Comparison of ENCODE assay signal across 8 cellular contexts in genomic region chr12:130873106-130873795, GRCh38. TPM values are rescaled to one million over a fixed set of nuclear protein-coding genes. Genes with fewer than 3 reads are reported as not detected.
A peak's percentile ranks its signal among the peaks of the same experiment; 100 is the strongest.
DNase-seq lines count a peak whose midpoint lies in the region; ATAC-seq and TF ChIP-seq lines count a peak whose summit lies in the region.

No MANE protein-coding gene starts in this region.

- peak overlapping the region; percentile 90 for H3K4me3 Mint-ChIP-seq in activated CD4-positive, alpha-beta memory T cell treated with anti-CD3 and anti-CD28 coated beads, Interleukin-2, amount 10 ng/mL, durations not matched to agents 7 days and 5 days
- H3K4me3 Mint-ChIP-seq in stimulated activated naive CD8-positive, alpha-beta T cell treated with anti-CD3 and anti-CD28 coated beads, Interleukin-15, amount 100 ng/mL, for 72 hours = peak overlapping the region; percentile 91 to 94

- H3K27me3 ChIP-seq in SK-N-SH (ENCODE audit: insufficient read depth) (no peaks in the 10 kb centered on the region), iPS-15b (ENCODE audit: control insufficient read depth, insufficient read depth, low read length) (no peaks in the 10 kb centered on the region)

- H3K79me2 ChIP-seq in SK-N-SH (ENCODE audit: insufficient read depth) = peaks cover 47% of the 10 kb centered on the region

- DNase-seq in SK-N-SH (no peak), NCI-H226 (no peak)
- DNase-seq in activated CD4-positive, alpha-beta memory T cell treated with anti-CD3 and anti-CD28 coated beads, Interleukin-2, amount 10 ng/mL, durations not matched to agents 7 days and 5 days = no peak
- no peak for DNase-seq in stimulated activated naive CD8-positive, alpha-beta T cell treated with anti-CD3 and anti-CD28 coated beads, Interleukin-15, amount 100 ng/mL, for 72 hours
- DNase-seq in activated effector memory CD4-positive, alpha-beta T cell treated with Interleukin-2 at 50 U/mL for 16 hours = no peak

- H3K9me3 ChIP-seq in SK-N-SH = no peaks in the 10 kb centered on the region
- no peaks in the 10 kb centered on the region for H3K9me3 ChIP-seq in iPS-15b (ENCODE audit: control insufficient read depth, insufficient read depth, low read length)

- H3K9ac ChIP-seq in SK-N-SH (peak overlapping the region; percentile 86), iPS-15b (ENCODE audit: low read depth, low read length) (peak overlapping the region; percentile 89)

- no peaks in the 10 kb centered on the region for H3K27me3 Mint-ChIP-seq in activated CD4-positive, alpha-beta memory T cell treated with anti-CD3 and anti-CD28 coated beads, Interleukin-2, amount 10 ng/mL, durations not matched to agents 7 days and 5 days
- no peaks in the 10 kb centered on the region for H3K27me3 Mint-ChIP-seq in stimulated activated naive CD8-positive, alpha-beta T cell treated with anti-CD3 and anti-CD28 coated beads, Interleukin-15, amount 100 ng/mL, for 72 hours

- H3K4me1 ChIP-seq in SK-N-SH (ENCODE audit: control insufficient read depth in 1 of 2, insufficient read depth in 2 of 2, low read depth in 1 of 2, low read length in 1 of 2) (peaks cover 9 to 11% of the 10 kb centered on the region in 2 experiments; a peak in 3 of 4 replicates), iPS-15b (ENCODE audit: control insufficient read depth, insufficient read depth, low read length) (peaks cover 4% of the 10 kb centered on the region)

- H3K4me3 ChIP-seq in SK-N-SH (ENCODE audit: low read depth in 2 of 2, low read length in 1 of 2) (peak overlapping the region; percentile 78 to 83), iPS-15b (ENCODE audit: low read depth, low read length) (peak overlapping the region; percentile 70)

- H3K27ac Mint-ChIP-seq in activated CD4-positive, alpha-beta memory T cell treated with anti-CD3 and anti-CD28 coated beads, Interleukin-2, amount 10 ng/mL, durations not matched to agents 7 days and 5 days = peak overlapping the region; percentile 93
- H3K27ac Mint-ChIP-seq in stimulated activated naive CD8-positive, alpha-beta T cell treated with anti-CD3 and anti-CD28 coated beads, Interleukin-15, amount 100 ng/mL, for 72 hours = peak overlapping the region; percentile 97 to 98

- H4K20me1 ChIP-seq in SK-N-SH (ENCODE audit: insufficient read depth) = peaks cover 49% of the 10 kb centered on the region

- ATAC-seq in SK-N-SH treated with all-trans-retinoic acid at 6 μM for 48 hours (no peak), GM21515 (IDR thresholded peaks at IDR 0.05; ENCODE audit: unreplicated experiment) (no peak)
- no peak for ATAC-seq in stimulated activated naive CD8-positive, alpha-beta T cell treated with anti-CD3 and anti-CD28 coated beads, Interleukin-15, amount 100 ng/mL, for 72 hours

- H2AFZ ChIP-seq in SK-N-SH (ENCODE audit: low read depth) = no peak overlapping the region

- peak overlapping the region; percentile 94 for H3K4me2 ChIP-seq in SK-N-SH

- no peaks in the 10 kb centered on the region for H3K9me2 ChIP-seq in SK-N-SH

- POLR2A ChIA-PET in SK-N-SH (lab: Yijun Ruan, JAX) = interaction anchor here (0.9 kb wide), 1 partner anchor 56 kb away, joined by 3 read pairs; no protein-coding TSS in a partner anchor
- POLR2A ChIA-PET in activated CD4-positive, alpha-beta memory T cell treated with anti-CD3 and anti-CD28 coated beads, Interleukin-2, amount 10 ng/mL, durations not matched to agents 7 days and 5 days (lab: Charles Lee) = interaction anchor here (0.7 to 1.5 kb wide), 2 partner anchors 36 to 233 kb away, joined by 3 to 5 read pairs; no protein-coding TSS in a partner anchor

- H3K9me3 Mint-ChIP-seq in activated CD4-positive, alpha-beta memory T cell treated with anti-CD3 and anti-CD28 coated beads, Interleukin-2, amount 10 ng/mL, durations not matched to agents 7 days and 5 days = no peaks in the 10 kb centered on the region
- no peaks in the 10 kb centered on the region for H3K9me3 Mint-ChIP-seq in stimulated activated naive CD8-positive, alpha-beta T cell treated with anti-CD3 and anti-CD28 coated beads, Interleukin-15, amount 100 ng/mL, for 72 hours

- H3K4me1 Mint-ChIP-seq in activated CD4-positive, alpha-beta memory T cell treated with anti-CD3 and anti-CD28 coated beads, Interleukin-2, amount 10 ng/mL, durations not matched to agents 7 days and 5 days = peaks cover 61% of the 10 kb centered on the region
- peaks cover 83% of the 10 kb centered on the region for H3K4me1 Mint-ChIP-seq in stimulated activated naive CD8-positive, alpha-beta T cell treated with anti-CD3 and anti-CD28 coated beads, Interleukin-15, amount 100 ng/mL, for 72 hours

- H3K36me3 ChIP-seq in SK-N-SH (replicated peaks in 1 of 2; ENCODE audit: control insufficient read depth in 1 of 2, insufficient read depth in 2 of 2, low read length in 1 of 2) (peaks cover 48 to 52% of the 10 kb centered on the region in 2 experiments), iPS-15b (ENCODE audit: control insufficient read depth, insufficient read depth, low read length) (peaks cover 35% of the 10 kb centered on the region)

- H3K36me3 Mint-ChIP-seq in activated CD4-positive, alpha-beta memory T cell treated with anti-CD3 and anti-CD28 coated beads, Interleukin-2, amount 10 ng/mL, durations not matched to agents 7 days and 5 days (ENCODE audit: low read depth) = peaks cover 54% of the 10 kb centered on the region

- H3K27ac ChIP-seq in SK-N-SH (ENCODE audit: low read depth in 2 of 2, low read length in 1 of 2) = peak overlapping the region; percentile 57 to 85; a peak in 3 of 4 replicates

- CTCF ChIA-PET in SK-N-SH (lab: Yijun Ruan, JAX) = interaction anchor here (0.8 to 1.8 kb wide), 2 partner anchors 47 to 831 kb away, joined by 3 to 7 read pairs; no protein-coding TSS in a partner anchor
- CTCF ChIA-PET in activated CD4-positive, alpha-beta memory T cell treated with anti-CD3 and anti-CD28 coated beads, Interleukin-2, amount 10 ng/mL, durations not matched to agents 7 days and 5 days (lab: Charles Lee) = interaction anchor here (1.6 kb wide), 1 partner anchor 46 kb away, joined by 6 read pairs; no protein-coding TSS in a partner anchor

- no peak for TF ChIP-seq EP300 in SK-N-SH (IDR thresholded peaks at IDR 0.05; ENCODE audit: borderline replicate concordance in 1 of 2, low read depth in 1 of 2, low read length in 1 of 2)

- H3F3A ChIP-seq in SK-N-SH (replicated peaks; ENCODE audit: insufficient read depth) = peaks cover 54% of the 10 kb centered on the region

- no peak for TF ChIP-seq RAD21 in SK-N-SH (IDR thresholded peaks at IDR 0.05; ENCODE audit: low read length)

- WGBS in SK-N-SH (ENCODE audit: low lambda C conversion rate) = 28% methylated on average over 4 of the region's 4 CpGs

- no peak for TF ChIP-seq CTCF in SK-N-SH (IDR thresholded peaks at IDR 0.05)

TF ChIP-seq in SK-N-SH, 30 proteins besides CTCF, POLR2A, EP300 and RAD21 (continues in another document):
- TF ChIP-seq NFIC (IDR thresholded peaks at IDR 0.05; ENCODE audit: borderline replicate concordance) = no peak
- no peak for TF ChIP-seq FOSL2 (IDR thresholded peaks at IDR 0.05; ENCODE audit: borderline replicate concordance, low read depth)
- TF ChIP-seq IRF3 (IDR thresholded peaks at IDR 0.05; ENCODE audit: low read depth, low read length) = no peak
- TF ChIP-seq JUND (IDR thresholded peaks at IDR 0.05) = no peak
- no peak for TF ChIP-seq TCF12 (IDR thresholded peaks at IDR 0.05)
- no peak for TF ChIP-seq NRF1 (IDR thresholded peaks at IDR 0.05; ENCODE audit: low read depth, low read length)
- TF ChIP-seq YY1 (IDR thresholded peaks at IDR 0.05; ENCODE audit: low read depth) = no peak

TF ChIP-seq in SK-N-SH treated with all-trans-retinoic acid at 6 μM for 48 hours, 23 proteins besides CTCF, POLR2A, EP300 and RAD21 (continues in another document):
- TF ChIP-seq ZFP30 (CRISPR knock-in tag; IDR thresholded peaks at IDR 0.05) (no peak), ZNF70 (CRISPR knock-in tag; IDR thresholded peaks at IDR 0.05) (no peak), TCF4 (CRISPR knock-in tag; IDR thresholded peaks at IDR 0.05; ENCODE audit: borderline replicate concordance) (no peak), ARNTL (CRISPR knock-in tag; IDR thresholded peaks at IDR 0.05; ENCODE audit: borderline replicate concordance, low read depth) (no peak), ZFP3 (CRISPR knock-in tag; IDR thresholded peaks at IDR 0.05) (no peak), PATZ1 (CRISPR knock-in tag; IDR thresholded peaks at IDR 0.05; ENCODE audit: borderline replicate concordance) (no peak), RARB (CRISPR knock-in tag; IDR thresholded peaks at IDR 0.05) (no peak), SNAI2 (CRISPR knock-in tag; IDR thresholded peaks at IDR 0.05) (no peak), ZNF565 (CRISPR knock-in tag; conservative IDR thresholded peaks at IDR 0.05; ENCODE audit: low read depth) (no peak), OSR1 (CRISPR knock-in tag; IDR thresholded peaks at IDR 0.05) (no peak)

RNA-seq across cellular contexts. Expression of gene RAN, which starts 1.4 kb away (rescaled TPM):
- polyA plus RNA-seq in SK-N-SH (2012; rRNA removed) = 865 and 950 TPM in 2 replicates
- 1,006 and 1,490 TPM in 2 replicates for polyA plus RNA-seq in SK-N-SH (2012; cell fraction: cytosol; rRNA removed)
- 461 and 695 TPM in 2 replicates for polyA plus RNA-seq in SK-N-SH (2012; cell fraction: nucleus; rRNA removed)
- total RNA-seq in activated CD4-positive, alpha-beta memory T cell treated with anti-CD3 and anti-CD28 coated beads, Interleukin-2, amount 10 ng/mL, durations not matched to agents 7 days and 5 days = 100 to 1,000 TPM; 932 to 936 TPM

RNA-seq across cellular contexts. Expression of gene STX2, which starts 34.2 kb away (rescaled TPM):
- polyA plus RNA-seq in SK-N-SH (2012; rRNA removed) = 25.1 and 31.7 TPM in 2 replicates
- 30.9 and 36.8 TPM in 2 replicates for polyA plus RNA-seq in SK-N-SH (2012; cell fraction: cytosol; rRNA removed)
- 33.0 and 64.3 TPM in 2 replicates for polyA plus RNA-seq in SK-N-SH (2012; cell fraction: nucleus; rRNA removed)
- total RNA-seq in activated CD4-positive, alpha-beta memory T cell treated with anti-CD3 and anti-CD28 coated beads, Interleukin-2, amount 10 ng/mL, durations not matched to agents 7 days and 5 days = 10 to 100 TPM; 22.4 to 23.0 TPM
